7 cellular contexts compared by ENCODE assay signal in the genomic region with DNA sequence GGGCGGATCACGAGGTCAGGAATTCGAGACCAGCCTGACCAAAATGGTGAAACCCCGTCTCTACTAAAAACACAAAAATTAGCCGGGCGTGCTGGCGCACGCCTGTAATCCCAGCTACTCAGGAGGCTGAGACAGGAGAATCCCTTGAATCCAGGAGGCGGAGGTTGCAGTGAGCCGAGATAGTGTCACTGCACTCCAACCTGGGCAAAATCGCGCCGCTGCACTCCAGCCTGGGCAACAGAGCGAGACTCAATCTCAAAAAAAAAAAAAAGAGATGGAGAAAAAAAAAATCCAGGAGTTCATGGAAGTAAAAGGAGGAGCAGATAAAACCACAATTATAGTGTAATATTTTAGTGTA.
DNase-seq lines count a peak whose midpoint lies in the region; ATAC-seq, FAIRE-seq and TF ChIP-seq lines count a peak whose summit lies in the region.
"Not testable (repeated sequence)": the region's sequence is repeated elsewhere in the genome, so short reads cannot be mapped to it uniquely, and the experiment has no call there.

No MANE protein-coding gene starts in this region.

- TF ChIP-seq EP300 in GM12878 (IDR thresholded peaks at IDR 0.05; ENCODE audit: borderline replicate concordance in 1 of 2, control insufficient read depth in 1 of 2, low read depth in 2 of 2, low read length in 2 of 2), result not testable (repeated sequence)

- H3K27me3 Mint-ChIP-seq in Calu3 (ENCODE audit: unreplicated experiment), result not testable (repeated sequence)

- H3K79me2 ChIP-seq in GM12878 (ENCODE audit: control insufficient read depth, insufficient read depth, low read length); hepatocyte; osteoblast (ENCODE audit: insufficient read depth, low read length): not testable (repeated sequence)

- not testable (repeated sequence) for H3K9me3 ChIP-seq in HEK293 (ENCODE audit: control insufficient read depth, insufficient read depth, low read depth, low read length); RWPE2 (ENCODE audit: severe bottlenecking); GM12878 (replicated peaks; ENCODE audit: control insufficient read depth, insufficient read depth, low read length); hepatocyte (ENCODE audit: low read depth); osteoblast (ENCODE audit: low read depth, low read length)

- not testable (repeated sequence) for H3K9me3 Mint-ChIP-seq in Calu3 (ENCODE audit: low read depth, unreplicated experiment)

- not testable (repeated sequence) for DNase-seq in Calu3; RWPE2 (ENCODE audit: low spot score); GM12878 (ENCODE audit: low read depth, low spot score); hepatocyte (ENCODE audit: low spot score); osteoblast (ENCODE audit: insufficient read length, low spot score, missing footprints)
- DNase-seq in NCI-H748 (lab: John Stamatoyannopoulos, UW; ENCODE audit: unreplicated experiment), result peak; percentile 43

- in situ Hi-C loops in GM12878 (cut with MboI), result not testable (repeated sequence)

- WGBS in GM12878 (ENCODE audit: insufficient coverage, insufficient replicate concordance, low lambda C conversion rate, missing lambda C conversion rate), result 70% methylated on average over 10 of the region's 14 CpGs
- WGBS in hepatocyte (ENCODE audit: low lambda C conversion rate, missing lambda C conversion rate), result 95% methylated on average over 14 of the region's 14 CpGs

- not testable (repeated sequence) for FAIRE-seq in GM12878 (lab: Jason Lieb, UNC)

- RAD21 ChIA-PET in GM12878 (lab: Charles Lee; ENCODE audit: unreplicated experiment), result interaction anchor here (1.2 kb wide), 1 partner anchor 392 kb away, joined by 3 read pairs; no protein-coding TSS in a partner anchor

- not testable (repeated sequence) for BruUV-seq in Calu3 (replicated peaks; lab: Mats Ljungman, UMichigan); GM12878 (replicated peaks; lab: Mats Ljungman, UMichigan)

- not testable (repeated sequence) for H2AFZ ChIP-seq in GM12878 (ENCODE audit: control insufficient read depth, low read depth, low read length); hepatocyte; osteoblast (ENCODE audit: low read length)

- TF ChIP-seq RAD21 in GM12878 (IDR thresholded peaks at IDR 0.05; ENCODE audit: insufficient read depth, low read depth, low read length), result not testable (repeated sequence)

- H3K4me1 Mint-ChIP-seq in Calu3 (ENCODE audit: low read depth, unreplicated experiment), result peaks cover 29% of the 10 kb centered on the region

- not testable (repeated sequence) for H3K9ac ChIP-seq in GM12878 (ENCODE audit: control insufficient read depth, insufficient read depth, low read length)

- POLR2A ChIA-PET in HEK293 (lab: Yijun Ruan, JAX), result interaction anchor here (1.2 kb wide), 1 partner anchor 123 kb away, joined by 3 read pairs; no protein-coding TSS in a partner anchor
- POLR2A ChIA-PET in GM12878 (lab: Charles Lee), result not testable (repeated sequence)

- H3K27ac ChIP-seq in HEK293 (ENCODE audit: extremely low read depth, low read depth, low read length); GM12878 (ENCODE audit: control insufficient read depth, insufficient read depth); hepatocyte; osteoblast (ENCODE audit: low read depth, low read length): not testable (repeated sequence)
- peak overlapping the region; percentile 62 for H3K27ac ChIP-seq in RWPE2 (ENCODE audit: poor library complexity, severe bottlenecking)

- not testable (repeated sequence) for H3K4me3 ChIP-seq in HEK293 (ENCODE audit: low read depth, low read length); GM12878; hepatocyte; osteoblast (ENCODE audit: insufficient read depth, low read length)
- H3K4me3 ChIP-seq in RWPE2 (ENCODE audit: severe bottlenecking), result peak overlapping the region; percentile 31

- H3K4me1 ChIP-seq in HEK293 (ENCODE audit: control insufficient read depth, insufficient read depth, low read length); RWPE2 (ENCODE audit: insufficient read depth, poor library complexity, severe bottlenecking); GM12878 (ENCODE audit: control insufficient read depth, insufficient read depth, low read length); hepatocyte (ENCODE audit: insufficient read depth): not testable (repeated sequence)
- peaks cover 22% of the 10 kb centered on the region for H3K4me1 ChIP-seq in osteoblast (ENCODE audit: insufficient read depth, low read length)

- peaks cover 42% of the 10 kb centered on the region for H3K36me3 Mint-ChIP-seq in Calu3 (ENCODE audit: insufficient read depth, unreplicated experiment)

- CTCF ChIA-PET in Calu3 (lab: Charles Lee), result interaction anchor here (1.1 kb wide), 1 partner anchor 43 kb away, joined by 5 read pairs; no protein-coding TSS in a partner anchor
- CTCF ChIA-PET in HEK293 (lab: Yijun Ruan, JAX), result interaction anchor here (1.7 kb wide), 1 partner anchor 30 kb away, joined by 9 read pairs; no protein-coding TSS in a partner anchor
- CTCF ChIA-PET in GM12878 (lab: Yijun Ruan, JAX), result interaction anchor here (0.6 to 1.1 kb wide), 3 partner anchors 60 to 203 kb away, joined by 4 to 5 read pairs (median 4); no protein-coding TSS in a partner anchor

- H3K36me3 ChIP-seq in HEK293 (ENCODE audit: control insufficient read depth in 2 of 2, insufficient read depth in 1 of 2, low read length in 2 of 2); RWPE2 (ENCODE audit: low read depth); GM12878 (ENCODE audit: control insufficient read depth in 2 of 2, insufficient read depth in 2 of 2, low read length in 1 of 2); hepatocyte (replicated peaks; ENCODE audit: insufficient read depth, low read depth); osteoblast (ENCODE audit: insufficient read depth, low read length): not testable (repeated sequence)

- not testable (repeated sequence) for TF ChIP-seq CTCF in Calu3 (IDR thresholded peaks at IDR 0.05; ENCODE audit: unreplicated experiment); HEK293 (tag by site-specific recombination; IDR thresholded peaks at IDR 0.05); RWPE2 (IDR thresholded peaks at IDR 0.05; ENCODE audit: poor library complexity, severe bottlenecking); GM12878 (IDR thresholded peaks at IDR 0.05 in 2 of 3, conservative IDR thresholded peaks at IDR 0.05 in 1 of 3; ENCODE audit: control insufficient read depth in 2 of 3, extremely low read depth in 1 of 3, insufficient read depth in 1 of 3, low read depth in 3 of 3, low read length in 3 of 3); hepatocyte (IDR thresholded peaks at IDR 0.05; ENCODE audit: poor library complexity); osteoblast (IDR thresholded peaks at IDR 0.05; ENCODE audit: extremely low read depth, low read depth, low read length)

- H4K20me1 ChIP-seq in GM12878 (ENCODE audit: control insufficient read depth, insufficient read depth); hepatocyte (ENCODE audit: insufficient read depth, poor library complexity, severe bottlenecking); osteoblast (ENCODE audit: insufficient read depth, low read length): not testable (repeated sequence)

- intact Hi-C loops in Calu3 (cut with micrococcal nuclease; ENCODE audit: unreplicated experiment) (loop anchor here (5.0 kb wide), 2 partner anchors 43 to 123 kb away; no protein-coding TSS in a partner anchor), GM12878 (cut with micrococcal nuclease; ENCODE audit: unreplicated experiment) (loop anchor here (5.0 kb wide), 1 partner anchor 47 kb away; no protein-coding TSS in a partner anchor)

- TF ChIP-seq POLR2A in GM12878 (IDR thresholded peaks at IDR 0.05; ENCODE audit: low read depth, low read length), result not testable (repeated sequence)

- not testable (repeated sequence) for H3K9me2 ChIP-seq in hepatocyte (replicated peaks; ENCODE audit: insufficient read depth)

- H3K27me3 ChIP-seq in RWPE2 (ENCODE audit: insufficient read depth, poor library complexity, severe bottlenecking); GM12878 (replicated peaks in 1 of 2; ENCODE audit: control insufficient read depth in 2 of 2, insufficient read depth in 2 of 2, low read length in 1 of 2); osteoblast (ENCODE audit: insufficient read depth, low read length): not testable (repeated sequence)
- H3K27me3 ChIP-seq in hepatocyte, result peaks cover 31% of the 10 kb centered on the region

- not testable (repeated sequence) for H3K27ac Mint-ChIP-seq in Calu3 (ENCODE audit: unreplicated experiment)

- peak overlapping the region; percentile 74 for H3K4me3 Mint-ChIP-seq in Calu3 (ENCODE audit: low read depth, unreplicated experiment)

- ATAC-seq in RWPE2 (ENCODE audit: low read depth); GM12878: not testable (repeated sequence)

- 0 out of 2 replicates have a peak overlapping the region, but pooled peaks have one; percentile 75 for H3K4me2 ChIP-seq in GM12878 (ENCODE audit: control insufficient read depth, insufficient read depth)
- peak overlapping the region; percentile 71 for H3K4me2 ChIP-seq in hepatocyte
- H3K4me2 ChIP-seq in osteoblast (ENCODE audit: insufficient read depth, low read length), result peak overlapping the region; percentile 91

- SMC1A ChIA-PET in GM12878 (lab: Charles Lee; ENCODE audit: uncharacterized antibody, unreplicated experiment), result interaction anchor here (0.5 to 1.5 kb wide), 2 partner anchors 43 to 344 kb away, joined by 3 to 6 read pairs; no protein-coding TSS in a partner anchor
